Comparison of ENCODE assay signal across 26 cellular contexts in genomic region chr14:63995285-63995684, GRCh38.
"Had no signal": no experiment of that assay in that cellular context is flagged by ENCODE, and none has a peak within 500 bp of the region (broad histone marks: within the 10 kb centered on the region; RNA-seq: fewer than 3 reads in every experiment).

No MANE protein-coding gene starts in this region.

- ATAC-seq: esophagus mucosa, gastrocnemius medialis, heart right ventricle, left colon, left lung, left ventricle myocardium superior, lower lobe of right lung, mucosa of descending colon had no signal

- H3K4me1 ChIP-seq: colonic mucosa, gastrocnemius medialis, heart right ventricle, left lung, lower lobe of right lung had no signal

- H3K4me3 ChIP-seq: colonic mucosa, esophagus squamous epithelium, gastrocnemius medialis, heart right ventricle, left lung, lower lobe of right lung, mucosa of descending colon had no signal

- H3K9me3 ChIP-seq: colonic mucosa, esophagus squamous epithelium, gastrocnemius medialis, heart right ventricle, left lung, lower lobe of right lung, mucosa of descending colon had no signal

- H3K27me3 ChIP-seq: colonic mucosa, esophagus squamous epithelium, gastrocnemius medialis, heart right ventricle, left lung had no signal

- H3K27ac Mint-ChIP-seq: dendritic cell treated with granulocyte-macrophage colony-stimulating factor and Interleukin-4, amounts not matched to agents 40 ng/mL and 50 ng/mL, for 4 days; mesothelial cell of epicardium had no signal

- H3K4me3 Mint-ChIP-seq: dendritic cell treated with granulocyte-macrophage colony-stimulating factor and Interleukin-4, amounts not matched to agents 40 ng/mL and 50 ng/mL, for 4 days; immature natural killer cell; mesothelial cell of epicardium had no signal

- H3K27me3 Mint-ChIP-seq: naive B cell had no signal

- H3K36me3 ChIP-seq: colonic mucosa had no signal

- H3K9me3 Mint-ChIP-seq: dendritic cell treated with granulocyte-macrophage colony-stimulating factor and Interleukin-4, amounts not matched to agents 40 ng/mL and 50 ng/mL, for 4 days; immature natural killer cell; naive B cell had no signal

- DNase-seq: colonic mucosa; cortex of kidney; effector CD8-positive, alpha-beta T cell; erythroblast; esophagus squamous epithelium; foreskin melanocyte; gastrocnemius medialis; glutamatergic neuron; head of caudate nucleus; heart right ventricle; hypothalamus; immature natural killer cell; islet precursor cell; kidney; kidney glomerular epithelial cell; left colon; left lung; left ventricle myocardium superior; lower lobe of right lung; mesenchymal stem cell; mucosa of descending colon; naive B cell had no signal

- H3K27ac ChIP-seq: colonic mucosa, epithelial cell of prostate, esophagus squamous epithelium, gastrocnemius medialis, heart right ventricle, left lung, lower lobe of right lung had no signal
